Comparison of ENCODE assay signal across 8 cellular contexts in genomic region chr2:130332271-130333073, GRCh38. TPM values are rescaled to one million over a fixed set of nuclear protein-coding genes. Genes with fewer than 3 reads are reported as not detected.
DNase-seq lines count a peak whose midpoint lies in the region; ATAC-seq and TF ChIP-seq lines count a peak whose summit lies in the region.

No MANE protein-coding gene starts in this region.

- TF ChIP-seq CTCF in RWPE1 (conservative IDR thresholded peaks at IDR 0.05; ENCODE audit: low read depth) (peak; percentile 93), fibroblast of villous mesenchyme (IDR thresholded peaks at IDR 0.05; ENCODE audit: insufficient read depth, low read depth, low read length) (peak; percentile 96), ovary (IDR thresholded peaks at IDR 0.05) (peak; percentile 73 to 94 (median 93)), tibial artery (IDR thresholded peaks at IDR 0.05) (peak; percentile 71 to 86)

- 13 to 21% (median 18%) methylated on average over 29 of the region's 29 CpGs for WGBS in ovary, 3 donors

- ATAC-seq in GM21360 (IDR thresholded peaks at IDR 0.05; ENCODE audit: unreplicated experiment): peak; percentile 54

- DNase-seq in DMS53 treated with DMSO at 0.1 percent for 48 hours (lab: John Stamatoyannopoulos, UW; ENCODE audit: unreplicated experiment) (peak; percentile 13), HUDEP-2 (lab: John Stamatoyannopoulos, UW; ENCODE audit: unreplicated experiment in 76 of 76) (peak in 63 of 76 experiments; percentile 1 to 75 (median 40)), RWPE1 (ENCODE audit: low spot score) (peak; percentile 74), fibroblast of villous mesenchyme (ENCODE audit: low read depth) (peak; percentile 92), ovary (peak; percentile 80 to 90 (median 85)), tibial artery (no peak)
- peak; percentile 89 for DNase-seq in activated effector memory CD4-positive, alpha-beta T cell treated with anti-CD3 and anti-CD28 coated beads, Interleukin-2, amount 50 U/mL, for 16 hours

- H3K36me3 ChIP-seq in ovary: no peaks in the 10 kb centered on the region
- no peaks in the 10 kb centered on the region for H3K36me3 ChIP-seq in tibial artery

- intact Hi-C loops in ovary (cut with DNase I) (loop anchor here in 2 of 4 donors (5.0 to 10.0 kb wide), 3 partner anchors 148 to 178 kb away; partner anchors contain the start of genes MZT2B (in 2 of the 2) and SMPD4 (in 2 of the 2)), tibial artery (cut with DNase I; ENCODE audit: low total_unique reads) (loop anchor here (10.0 kb wide), 1 partner anchor 408 kb away; no protein-coding TSS in a partner anchor)

- POLR2A ChIA-PET in RWPE1 (lab: Yijun Ruan, JAX; ENCODE audit: low non-redundant PET): no interaction called here

- H3K27me3 ChIP-seq in ovary: no peaks in the 10 kb centered on the region
- peaks cover 0 to 9% of the 10 kb centered on the region in 2 donors for H3K27me3 ChIP-seq in tibial artery

- no peak for TF ChIP-seq POLR2A in ovary (IDR thresholded peaks at IDR 0.05)

- TF ChIP-seq EP300 in ovary (IDR thresholded peaks at IDR 0.05): no peak

- H3K9me3 ChIP-seq in ovary (no peaks in the 10 kb centered on the region), tibial artery (no peaks in the 10 kb centered on the region)

- H3K4me3 ChIP-seq in fibroblast of villous mesenchyme (ENCODE audit: low read depth, low read length) (peak overlapping the region; percentile 28), ovary (no peak overlapping the region), tibial artery (no peak overlapping the region)

- H3K4me1 ChIP-seq in ovary (ENCODE audit: insufficient read depth): no peaks in the 10 kb centered on the region
- H3K4me1 ChIP-seq in tibial artery: peaks cover 0 to 8% (median 1%) of the 10 kb centered on the region in 4 donors

- H3K27ac ChIP-seq in RWPE1 (peak overlapping the region; percentile 44), ovary (no peak overlapping the region), tibial artery (no peak overlapping the region)

- CTCF ChIA-PET in RWPE1 (lab: Yijun Ruan, JAX): interaction anchor here (0.9 to 4.1 kb wide), 7 partner anchors 9 to 396 kb away, joined by 3 to 29 read pairs (median 5); partner anchors contain the start of genes IMP4 and PTPN18

RNA-seq across cellular contexts. Expression of gene IMP4, which starts 10.2 kb away (rescaled TPM):
- total RNA-seq in fibroblast of villous mesenchyme (60.5 and 68.0 TPM in 2 replicates), ovary (10 to 100 TPM; 40.8 to 74.0 (median 54.4) TPM)
- 10 to 100 TPM; 24.8 to 51.4 TPM for polyA plus RNA-seq in ovary

RNA-seq across cellular contexts. Expression of gene PTPN18, which starts 23.4 kb away (rescaled TPM):
- total RNA-seq in fibroblast of villous mesenchyme: 17.7 and 18.4 TPM in 2 replicates
- total RNA-seq in ovary: 10 to 100 TPM; 22.2 to 47.2 (median 30.8) TPM
- 10 to 100 TPM; 29.0 to 62.6 TPM for polyA plus RNA-seq in ovary

Comparison
In these comparisons a context has a peak if more than half of its experiments do, and no peak if none do; other contexts are left out.
1. DNase-seq: peak in DMS53 treated with DMSO at 0.1 percent for 48 hours (single experiment), HUDEP-2 (63 of 76), RWPE1 (single experiment), activated effector memory CD4-positive, alpha-beta T cell treated with anti-CD3 and anti-CD28 coated beads, Interleukin-2, amount 50 U/mL, for 16 hours (single experiment), fibroblast of villous mesenchyme (single experiment) and ovary (5 of 5); none in tibial artery (0 of 2).
2. Peak in every context shown above with its lines, with median percentiles within 50 percentile points of each other: CTCF ChIP-seq.